ENCODE assay signal across 19 cellular contexts in genomic region chr11:34926831-34927132, GRCh38. TPM values are rescaled to one million over a fixed set of nuclear protein-coding genes. Genes with fewer than 3 reads are reported as not detected.
DNase-seq lines count a peak whose midpoint lies in the region; ATAC-seq and TF ChIP-seq lines count a peak whose summit lies in the region.
"Had no signal": no experiment of that assay in that cellular context is flagged by ENCODE, and none has a peak within 500 bp of the region (broad histone marks: within the 10 kb centered on the region; RNA-seq: fewer than 3 reads in every experiment).

No MANE protein-coding gene starts in this region.

- H2AFZ ChIP-seq in Loucy (ENCODE audit: low read length): no peak overlapping the region
- H2AFZ ChIP-seq in neural cell (ENCODE audit: low read depth, low read length): no peak overlapping the region

- H3K36me3 ChIP-seq in Loucy (ENCODE audit: insufficient read depth, low read length): no peaks in the 10 kb centered on the region
- peaks cover 3% of the 10 kb centered on the region for H3K36me3 ChIP-seq in neural cell (ENCODE audit: insufficient read depth, low read length)
- H3K36me3 ChIP-seq: ovary had no signal

- H3K9me2 ChIP-seq in Loucy (replicated peaks; ENCODE audit: low read depth, low read length): no peaks in the 10 kb centered on the region
- no peaks in the 10 kb centered on the region for H3K9me2 ChIP-seq in neural cell (ENCODE audit: insufficient read depth, low read length)

- TF ChIP-seq EP300 in neural cell (conservative IDR thresholded peaks at IDR 0.05; ENCODE audit: poor library complexity, severe bottlenecking): no peak

- intact Hi-C loops in Right ventricle myocardium inferior (cut with DNase I): loop anchor here (10.0 kb wide), 1 partner anchor 558 kb away; no protein-coding TSS in a partner anchor

- H3K9me3 ChIP-seq in Loucy (ENCODE audit: insufficient read depth, low read depth, low read length): no peaks in the 10 kb centered on the region
- H3K9me3 ChIP-seq in neural cell (ENCODE audit: low read length): no peaks in the 10 kb centered on the region
- H3K9me3 ChIP-seq: ascending aorta; BLaER1 treated with 17β-estradiol and CSF1 and Interleukin-3, amounts not matched to agents 10 nM and 100 nM; ovary had no signal

- H3K4me2 ChIP-seq in Loucy (ENCODE audit: low read depth, low read length, poor library complexity, severe bottlenecking): peak overlapping the region; percentile 49
- H3K4me2 ChIP-seq in neural cell (ENCODE audit: low read length): no peak overlapping the region

- H3K4me1 ChIP-seq in Loucy (ENCODE audit: insufficient read depth, low read length, poor library complexity, severe bottlenecking): peaks cover 45% of the 10 kb centered on the region

- H3K79me2 ChIP-seq in Loucy (ENCODE audit: insufficient read depth, low read length): peaks cover 76% of the 10 kb centered on the region
- peaks cover 53% of the 10 kb centered on the region for H3K79me2 ChIP-seq in neural cell (replicated peaks; ENCODE audit: insufficient read depth, low read length)

- in situ Hi-C loops in astrocyte of the spinal cord (cut with HindIII; ENCODE audit: low sequenced_read_pairs): no loop called here

- H3K4me3 ChIP-seq in AG10803 (ENCODE audit: low read length) (no peak overlapping the region), Loucy (ENCODE audit: low read length, poor library complexity, severe bottlenecking) (peak overlapping the region; percentile 0), astrocyte of the spinal cord (ENCODE audit: low read depth, low read length) (no peak overlapping the region), neural cell (ENCODE audit: low read length) (no peak overlapping the region)
- H3K4me3 ChIP-seq: ascending aorta; BLaER1 treated with 17β-estradiol and CSF1 and Interleukin-3, amounts not matched to agents 10 nM and 100 nM; ovary had no signal

- DNase-seq in AG10803 (ENCODE audit: low read depth) (peak; percentile 16), astrocyte of the spinal cord (ENCODE audit: low read depth, low spot score) (peak; percentile 56), Right ventricle myocardium inferior (ENCODE audit: missing footprints) (no peak)
- no peak for DNase-seq in activated CD4-positive, CD25-positive, alpha-beta regulatory T cell treated with anti-CD3 and anti-CD28 coated beads, Interleukin-2, amount 50 U/mL, for 72 hours
- no peak for DNase-seq in activated naive CD4-positive, alpha-beta T cell (lab: John Stamatoyannopoulos, UW)
- DNase-seq: activated CD4-positive, alpha-beta T cell treated with anti-CD3 and anti-CD28 coated beads for 36 hours; activated naive CD4-positive, alpha-beta T cell treated with anti-CD3 and anti-CD28 coated beads, Interleukin-2, amount 50 U/mL, for 16 hours; activated T-cell treated with anti-CD3 and anti-CD28 coated beads, Interleukin-2, amount 50 U/mL, for 4 hours; effector memory CD4-positive, alpha-beta T cell; NCI-H774; ovary; right cardiac atrium; stimulated activated CD4-positive, alpha-beta T cell treated with anti-CD3 and anti-CD28 coated beads, Interleukin-15, amount 100 ng/mL, for 24 hours; stimulated activated CD8-positive, alpha-beta memory T cell treated with anti-CD3 and anti-CD28 coated beads, Interleukin-4, amount 100 ng/mL, for 48 hours had no signal

- TF ChIP-seq CTCF in AG10803 (conservative IDR thresholded peaks at IDR 0.05; ENCODE audit: low read length) (no peak), Loucy (conservative IDR thresholded peaks at IDR 0.05; ENCODE audit: low read length) (no peak), astrocyte of the spinal cord (IDR thresholded peaks at IDR 0.05; ENCODE audit: low read depth, low read length) (no peak), neural cell (IDR thresholded peaks at IDR 0.05; ENCODE audit: poor library complexity, severe bottlenecking) (no peak)

- H4K20me1 ChIP-seq in Loucy (ENCODE audit: insufficient read depth, low read length, poor library complexity, severe bottlenecking) (peaks cover 3% of the 10 kb centered on the region), neural cell (ENCODE audit: insufficient read depth) (no peaks in the 10 kb centered on the region)

- H3K27me3 ChIP-seq in Loucy (ENCODE audit: insufficient read depth, low read length, poor library complexity, severe bottlenecking) (no peaks in the 10 kb centered on the region), neural cell (ENCODE audit: insufficient read depth, low read depth, low read length) (no peaks in the 10 kb centered on the region)
- H3K27me3 ChIP-seq: ascending aorta; BLaER1 treated with 17β-estradiol and CSF1 and Interleukin-3, amounts not matched to agents 10 nM and 100 nM; ovary had no signal

- no peak overlapping the region for H3K27ac ChIP-seq in neural cell (ENCODE audit: low read length)
- H3K27ac ChIP-seq: ascending aorta, ovary had no signal

- no peak for TF ChIP-seq RAD21 in neural cell (conservative IDR thresholded peaks at IDR 0.05)

- H3K9ac ChIP-seq in Loucy (ENCODE audit: low read depth, low read length, poor library complexity, severe bottlenecking): no peak overlapping the region
- H3K9ac ChIP-seq in neural cell (ENCODE audit: low read length): peak overlapping the region; percentile 0

- H3F3A ChIP-seq in Loucy (ENCODE audit: low read depth) (no peaks in the 10 kb centered on the region), neural cell (ENCODE audit: insufficient read depth, low read length, poor library complexity, severe bottlenecking) (no peaks in the 10 kb centered on the region)

- ATAC-seq in Right ventricle myocardium inferior: no peak
- ATAC-seq in GM18907 (IDR thresholded peaks at IDR 0.05; ENCODE audit: unreplicated experiment): no peak

TF ChIP-seq in neural cell, 6 proteins besides CTCF, POLR2A, EP300 and RAD21:
- TF ChIP-seq SMC3 (conservative IDR thresholded peaks at IDR 0.05; ENCODE audit: poor library complexity) (no peak), TAF1 (IDR thresholded peaks at IDR 0.05; ENCODE audit: low read depth) (no peak), REST (IDR thresholded peaks at IDR 0.05; ENCODE audit: borderline replicate concordance) (no peak), EZH2 (IDR thresholded peaks at IDR 0.05; ENCODE audit: borderline replicate concordance, insufficient read depth, low read length, poor library complexity, severe bottlenecking) (no peak), MXI1 (conservative IDR thresholded peaks at IDR 0.05; ENCODE audit: poor library complexity, severe bottlenecking) (no peak), POLR2AphosphoS5 (IDR thresholded peaks at IDR 0.05) (no peak)
TF ChIP-seq in neural cell: peak in this region for 0.

RNA-seq across cellular contexts. Expression of gene PDHX, which starts 10.4 kb away (rescaled TPM):
- 53.6 and 59.8 TPM in 2 replicates for polyA plus RNA-seq in neural cell
- 106 and 109 TPM in 2 replicates for polyA minus RNA-seq in neural cell
- total RNA-seq in Right ventricle myocardium inferior: 140 TPM

RNA-seq across cellular contexts. Expression of gene APIP, which starts 10.6 kb away (rescaled TPM):
- 45.9 and 52.3 TPM in 2 replicates for polyA plus RNA-seq in neural cell
- 30.9 and 31.5 TPM in 2 replicates for polyA minus RNA-seq in neural cell
- total RNA-seq in Right ventricle myocardium inferior: 24.6 TPM

Comparison
In these comparisons a context has a peak if more than half of its experiments do, and no peak if none do; other contexts are left out.
1. DNase-seq: peak in AG10803 (single experiment) and astrocyte of the spinal cord (single experiment); none in Right ventricle myocardium inferior (single experiment), activated CD4-positive, CD25-positive, alpha-beta regulatory T cell treated with anti-CD3 and anti-CD28 coated beads, Interleukin-2, amount 50 U/mL, for 72 hours (single experiment) and activated naive CD4-positive, alpha-beta T cell (0 of 4).